In genomic region chr5:55816342-55816741, GRCh38 we compare ENCODE assay signal across 16 cellular contexts. TPM values are rescaled to one million over a fixed set of nuclear protein-coding genes. Genes with fewer than 3 reads are reported as not detected.
DNase-seq lines count a peak whose midpoint lies in the region; FAIRE-seq and TF ChIP-seq lines count a peak whose summit lies in the region.
"Had no signal": no experiment of that assay in that cellular context is flagged by ENCODE, and none has a peak within 500 bp of the region (broad histone marks: within the 10 kb centered on the region; RNA-seq: fewer than 3 reads in every experiment).

No MANE protein-coding gene starts in this region.

- no peaks in the 10 kb centered on the region for H3K4me1 ChIP-seq in astrocyte (ENCODE audit: insufficient read depth, low read length)
- H3K4me1 ChIP-seq: suprapubic skin had no signal

- H3K9me3 ChIP-seq in astrocyte (ENCODE audit: insufficient read depth, low read depth, low read length): no peaks in the 10 kb centered on the region
- H3K9me3 ChIP-seq: suprapubic skin had no signal

- H3K36me3 ChIP-seq in astrocyte (ENCODE audit: insufficient read depth, low read length): no peaks in the 10 kb centered on the region
- H3K36me3 ChIP-seq: suprapubic skin had no signal

- no peak for TF ChIP-seq CTCF in astrocyte (IDR thresholded peaks at IDR 0.05; ENCODE audit: insufficient read depth, low read depth, low read length)

- no peak overlapping the region for H3K4me3 Mint-ChIP-seq in astrocyte (ENCODE audit: unreplicated experiment)
- H3K4me3 Mint-ChIP-seq: activated T-cell treated with anti-CD3 and anti-CD28 coated beads, Interleukin-2, amount 50 U/mL, for 4 hours; central memory CD8-positive, alpha-beta T cell had no signal

- DNase-seq in AG08396 (ENCODE audit: low spot score) (peak; percentile 72), HS-27A (ENCODE audit: low read depth) (peak; percentile 30), astrocyte (ENCODE audit: low read depth) (peak; percentile 90), glomerular visceral epithelial cell (ENCODE audit: extremely low spot score) (peak; percentile 56), NCI-H2107 (lab: John Stamatoyannopoulos, UW) (no peak), NCI-H510A (lab: John Stamatoyannopoulos, UW) (no peak), NCI-H1417 treated with DMSO at 0.1 percent for 48 hours (lab: John Stamatoyannopoulos, UW) (no peak), SKM-1 treated with dmso at 0.1 percent for 144 hours (lab: John Stamatoyannopoulos, UW; ENCODE audit: unreplicated experiment) (no peak)
- DNase-seq: activated T-cell treated with anti-CD3 and anti-CD28 coated beads, Interleukin-2, amount 50 U/mL, for 4 hours; NCI-H187 treated with DMSO at 0.1 percent for 48 hours had no signal

- H4K20me1 ChIP-seq in astrocyte (ENCODE audit: insufficient read depth, low read length): no peaks in the 10 kb centered on the region

- H2AFZ ChIP-seq in astrocyte (ENCODE audit: low read depth, low read length): no peak overlapping the region
- H2AFZ ChIP-seq: PC-9 had no signal

- no peak for FAIRE-seq in astrocyte (lab: Jason Lieb, UNC)

- H3K36me3 Mint-ChIP-seq in astrocyte (ENCODE audit: low read depth, unreplicated experiment): no peaks in the 10 kb centered on the region

- H3K27me3 Mint-ChIP-seq in astrocyte (ENCODE audit: low read depth, unreplicated experiment): peaks cover 6% of the 10 kb centered on the region

- H3K4me3 ChIP-seq in astrocyte (ENCODE audit: insufficient read depth, low read depth, low read length): no peak overlapping the region
- H3K4me3 ChIP-seq: PC-9, suprapubic skin had no signal

- no peak overlapping the region for H3K27ac ChIP-seq in astrocyte (ENCODE audit: low read depth, low read length)
- H3K27ac ChIP-seq: PC-9, suprapubic skin, VCaP had no signal

- H3K27ac Mint-ChIP-seq in astrocyte (ENCODE audit: unreplicated experiment): peak overlapping the region; percentile 47

- peak overlapping the region; percentile 2 for H3K4me2 ChIP-seq in astrocyte (ENCODE audit: low read length)
- H3K4me2 ChIP-seq: PC-9 had no signal

- H3K79me2 ChIP-seq in astrocyte (ENCODE audit: insufficient read depth, low read length): no peaks in the 10 kb centered on the region

- H3K27me3 ChIP-seq in astrocyte (ENCODE audit: insufficient read depth, low read length): peaks cover 4% of the 10 kb centered on the region

- no peaks in the 10 kb centered on the region for H3K9me3 Mint-ChIP-seq in astrocyte (ENCODE audit: unreplicated experiment)
- H3K9me3 Mint-ChIP-seq: activated T-cell treated with anti-CD3 and anti-CD28 coated beads, Interleukin-2, amount 50 U/mL, for 4 hours; central memory CD8-positive, alpha-beta T cell had no signal

- H3K4me1 Mint-ChIP-seq in astrocyte (ENCODE audit: low read depth, unreplicated experiment): peaks cover 11% of the 10 kb centered on the region
- H3K4me1 Mint-ChIP-seq: central memory CD8-positive, alpha-beta T cell had no signal

- no peak overlapping the region for H3K9ac ChIP-seq in astrocyte (ENCODE audit: low read length)

RNA-seq across cellular contexts. Expression of gene IL31RA, which starts 34.8 kb away (rescaled TPM):
- 4.7 and 5.7 TPM in 2 replicates for total RNA-seq in astrocyte
- total RNA-seq: activated T-cell treated with anti-CD3 and anti-CD28 coated beads, Interleukin-2, amount 50 U/mL, for 4 hours; mesenteric fat pad; posterior vena cava had no signal

Comparison
In these comparisons a context has a peak if more than half of its experiments do, and no peak if none do; other contexts are left out.
1. DNase-seq: peak in AG08396 (single experiment), HS-27A (single experiment), astrocyte (single experiment) and glomerular visceral epithelial cell (single experiment); none in NCI-H2107 (single experiment), NCI-H510A (single experiment), NCI-H1417 treated with DMSO at 0.1 percent for 48 hours (single experiment) and SKM-1 treated with dmso at 0.1 percent for 144 hours (single experiment).